9 cellular contexts compared by ENCODE assay signal in the genomic region with DNA sequence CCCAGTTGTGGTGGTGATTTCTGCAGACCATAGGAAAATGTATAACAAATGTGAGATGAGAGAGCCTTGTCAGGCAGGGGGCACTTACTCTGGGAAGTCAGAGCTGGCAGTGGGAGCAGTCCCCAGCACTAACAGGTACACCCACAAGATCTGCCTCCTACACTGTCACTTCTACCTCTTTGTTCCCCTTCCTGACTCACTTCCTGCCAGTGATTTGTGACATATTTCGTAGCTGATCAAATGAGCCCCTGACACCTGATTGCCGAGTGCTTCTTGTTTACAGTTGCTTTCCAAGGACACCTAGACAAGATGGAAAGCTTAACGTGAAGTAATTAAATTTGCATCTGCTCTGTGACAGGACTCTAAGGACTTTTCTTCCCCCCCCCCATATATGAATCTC. TPM values are rescaled to one million over a fixed set of nuclear protein-coding genes. Genes with fewer than 3 reads are reported as not detected.
DNase-seq lines count a peak whose midpoint lies in the region; ATAC-seq, FAIRE-seq and TF ChIP-seq lines count a peak whose summit lies in the region.
"Had no signal": no experiment of that assay in that cellular context is flagged by ENCODE, and none has a peak within 500 bp of the region (broad histone marks: within the 10 kb centered on the region; RNA-seq: fewer than 3 reads in every experiment).

No MANE protein-coding gene starts in this region.

- peaks cover 9% of the 10 kb centered on the region for H3K9me3 Mint-ChIP-seq in activated T-helper 2 cell treated with anti-CD3 and anti-CD28 coated beads, Interferon-gamma antibody, Interleukin-2, Interleukin-4, amounts not matched to agents 10 μg/mL and 5 μg/mL and 100 μg/mL, durations not matched to agents 14 hours and 24 hours and 36 hours
- H3K9me3 Mint-ChIP-seq in CD14-positive monocyte = peaks cover 0 to 3% (median 0%) of the 10 kb centered on the region in 7 donors

- H3K9me3 ChIP-seq in HUES48 (ENCODE audit: control insufficient read depth, insufficient read depth, low read length) (no peaks in the 10 kb centered on the region; the same call in 1 of the 2 replicates), neural cell (ENCODE audit: low read length) (peaks cover 6% of the 10 kb centered on the region)

- no peaks in the 10 kb centered on the region for H3K27me3 ChIP-seq in HUES48 (ENCODE audit: control insufficient read depth, insufficient read depth, low read length)
- H3K27me3 ChIP-seq in neural cell (ENCODE audit: insufficient read depth, low read depth, low read length) = no peaks in the 10 kb centered on the region

- peaks cover 11% of the 10 kb centered on the region for H3K79me2 ChIP-seq in neural cell (replicated peaks; ENCODE audit: insufficient read depth, low read length)

- H3K4me3 ChIP-seq in HUES48 (ENCODE audit: low read depth, low read length) = no peak overlapping the region
- H3K4me3 ChIP-seq in neural cell (ENCODE audit: low read length) = peak overlapping the region; percentile 19

- peak; percentile 67 for FAIRE-seq in GM12892 (lab: Jason Lieb, UNC)

- H3K9me2 ChIP-seq in neural cell (ENCODE audit: insufficient read depth, low read length) = no peaks in the 10 kb centered on the region

- TF ChIP-seq CTCF in neural cell (IDR thresholded peaks at IDR 0.05; ENCODE audit: poor library complexity, severe bottlenecking) (no peak), CD14-positive monocyte (IDR thresholded peaks at IDR 0.05) (no peak)

- ATAC-seq in GM19397 (IDR thresholded peaks at IDR 0.05; ENCODE audit: unreplicated experiment) = no peak
- ATAC-seq in GM18909 (IDR thresholded peaks at IDR 0.05; ENCODE audit: poor library complexity, unreplicated experiment) = no peak

- H3K4me2 ChIP-seq in neural cell (ENCODE audit: low read length) = peak overlapping the region; percentile 30

- H3K4me1 ChIP-seq in HUES48 (ENCODE audit: control insufficient read depth, insufficient read depth, low read length) = peaks cover 15% of the 10 kb centered on the region

- H3K27ac ChIP-seq in HUES48 (ENCODE audit: low read depth, low read length) (peak overlapping the region; percentile 65), neural cell (ENCODE audit: low read length) (peak overlapping the region; percentile 11)

- peak overlapping the region; percentile 22 for H3K4me3 Mint-ChIP-seq in activated T-helper 2 cell treated with anti-CD3 and anti-CD28 coated beads, Interferon-gamma antibody, Interleukin-2, Interleukin-4, amounts not matched to agents 10 μg/mL and 5 μg/mL and 100 μg/mL, durations not matched to agents 14 hours and 24 hours and 36 hours (ENCODE audit: low read depth)
- no peak overlapping the region for H3K4me3 Mint-ChIP-seq in CD14-positive monocyte

- no peaks in the 10 kb centered on the region for H3F3A ChIP-seq in neural cell (ENCODE audit: insufficient read depth, low read length, poor library complexity, severe bottlenecking)

- no peaks in the 10 kb centered on the region for H4K20me1 ChIP-seq in neural cell (ENCODE audit: insufficient read depth)

- no peak for DNase-seq in GM12892 (ENCODE audit: insufficient read length)
- no peak for DNase-seq in activated T-helper 2 cell treated with anti-CD3 and anti-CD28 coated beads, Interferon-gamma antibody, Interleukin-2, Interleukin-4, amounts not matched to agents 10 μg/mL and 5 μg/mL and 100 μg/mL, durations not matched to agents 14 hours and 24 hours and 36 hours (ENCODE audit: low spot score)
- DNase-seq in CD14-positive monocyte (ENCODE audit: low spot score) = no peak
- DNase-seq in AG20443 (ENCODE audit: low spot score) = no peak
- DNase-seq: amygdala had no signal

- TF ChIP-seq EP300 in neural cell (conservative IDR thresholded peaks at IDR 0.05; ENCODE audit: poor library complexity, severe bottlenecking) = peak; percentile 23

- no peak for TF ChIP-seq RAD21 in neural cell (conservative IDR thresholded peaks at IDR 0.05)

- peaks cover 23% of the 10 kb centered on the region for H3K4me1 Mint-ChIP-seq in activated T-helper 2 cell treated with anti-CD3 and anti-CD28 coated beads, Interferon-gamma antibody, Interleukin-2, Interleukin-4, amounts not matched to agents 10 μg/mL and 5 μg/mL and 100 μg/mL, durations not matched to agents 14 hours and 24 hours and 36 hours (ENCODE audit: low read depth)
- H3K4me1 Mint-ChIP-seq in CD14-positive monocyte = peaks cover 20% of the 10 kb centered on the region

- H3K27ac Mint-ChIP-seq in activated T-helper 2 cell treated with anti-CD3 and anti-CD28 coated beads, Interferon-gamma antibody, Interleukin-2, Interleukin-4, amounts not matched to agents 10 μg/mL and 5 μg/mL and 100 μg/mL, durations not matched to agents 14 hours and 24 hours and 36 hours = peak overlapping the region; percentile 1
- H3K27ac Mint-ChIP-seq in CD14-positive monocyte = no peak overlapping the region

- H2AFZ ChIP-seq in neural cell (ENCODE audit: low read depth, low read length) = no peak overlapping the region

- TF ChIP-seq POLR2A in GM12892 (IDR thresholded peaks at IDR 0.05; ENCODE audit: low read depth, low read length) = no peak

- no peaks in the 10 kb centered on the region for H3K27me3 Mint-ChIP-seq in activated T-helper 2 cell treated with anti-CD3 and anti-CD28 coated beads, Interferon-gamma antibody, Interleukin-2, Interleukin-4, amounts not matched to agents 10 μg/mL and 5 μg/mL and 100 μg/mL, durations not matched to agents 14 hours and 24 hours and 36 hours (ENCODE audit: low read depth)
- no peaks in the 10 kb centered on the region for H3K27me3 Mint-ChIP-seq in CD14-positive monocyte (ENCODE audit: low read depth in 3 of 3)

- peaks cover 9% of the 10 kb centered on the region for H3K36me3 Mint-ChIP-seq in activated T-helper 2 cell treated with anti-CD3 and anti-CD28 coated beads, Interferon-gamma antibody, Interleukin-2, Interleukin-4, amounts not matched to agents 10 μg/mL and 5 μg/mL and 100 μg/mL, durations not matched to agents 14 hours and 24 hours and 36 hours (ENCODE audit: low read depth)
- H3K36me3 Mint-ChIP-seq in CD14-positive monocyte = no peaks in the 10 kb centered on the region

- intact Hi-C loops in activated T-helper 2 cell treated with anti-CD3 and anti-CD28 coated beads, Interferon-gamma antibody, Interleukin-2, Interleukin-4, amounts not matched to agents 10 μg/mL and 5 μg/mL and 100 μg/mL, durations not matched to agents 14 hours and 24 hours and 36 hours (cut with micrococcal nuclease) = loop anchor here (2.0 to 10.0 kb wide), 2 partner anchors 40 to 1180 kb away; a partner anchor contains a TSS
- intact Hi-C loops in CD14-positive monocyte (cut with micrococcal nuclease) = no loop called here

- no peaks in the 10 kb centered on the region for H3K36me3 ChIP-seq in HUES48 (ENCODE audit: control insufficient read depth, insufficient read depth, low read length)
- no peaks in the 10 kb centered on the region for H3K36me3 ChIP-seq in neural cell (ENCODE audit: insufficient read depth, low read length)

- H3K9ac ChIP-seq in HUES48 (ENCODE audit: low read depth, low read length) = no peak overlapping the region
- no peak overlapping the region for H3K9ac ChIP-seq in neural cell (ENCODE audit: low read length)

TF ChIP-seq in neural cell, 6 proteins besides CTCF, POLR2A, EP300 and RAD21:
- no peak for TF ChIP-seq EZH2 (IDR thresholded peaks at IDR 0.05; ENCODE audit: borderline replicate concordance, insufficient read depth, low read length, poor library complexity, severe bottlenecking)
- TF ChIP-seq MXI1 (conservative IDR thresholded peaks at IDR 0.05; ENCODE audit: poor library complexity, severe bottlenecking) = no peak
- TF ChIP-seq TAF1 (IDR thresholded peaks at IDR 0.05; ENCODE audit: low read depth) = no peak
- TF ChIP-seq SMC3 (conservative IDR thresholded peaks at IDR 0.05; ENCODE audit: poor library complexity) = no peak
- TF ChIP-seq POLR2AphosphoS5 (IDR thresholded peaks at IDR 0.05) = no peak
- TF ChIP-seq, protein P1, sequence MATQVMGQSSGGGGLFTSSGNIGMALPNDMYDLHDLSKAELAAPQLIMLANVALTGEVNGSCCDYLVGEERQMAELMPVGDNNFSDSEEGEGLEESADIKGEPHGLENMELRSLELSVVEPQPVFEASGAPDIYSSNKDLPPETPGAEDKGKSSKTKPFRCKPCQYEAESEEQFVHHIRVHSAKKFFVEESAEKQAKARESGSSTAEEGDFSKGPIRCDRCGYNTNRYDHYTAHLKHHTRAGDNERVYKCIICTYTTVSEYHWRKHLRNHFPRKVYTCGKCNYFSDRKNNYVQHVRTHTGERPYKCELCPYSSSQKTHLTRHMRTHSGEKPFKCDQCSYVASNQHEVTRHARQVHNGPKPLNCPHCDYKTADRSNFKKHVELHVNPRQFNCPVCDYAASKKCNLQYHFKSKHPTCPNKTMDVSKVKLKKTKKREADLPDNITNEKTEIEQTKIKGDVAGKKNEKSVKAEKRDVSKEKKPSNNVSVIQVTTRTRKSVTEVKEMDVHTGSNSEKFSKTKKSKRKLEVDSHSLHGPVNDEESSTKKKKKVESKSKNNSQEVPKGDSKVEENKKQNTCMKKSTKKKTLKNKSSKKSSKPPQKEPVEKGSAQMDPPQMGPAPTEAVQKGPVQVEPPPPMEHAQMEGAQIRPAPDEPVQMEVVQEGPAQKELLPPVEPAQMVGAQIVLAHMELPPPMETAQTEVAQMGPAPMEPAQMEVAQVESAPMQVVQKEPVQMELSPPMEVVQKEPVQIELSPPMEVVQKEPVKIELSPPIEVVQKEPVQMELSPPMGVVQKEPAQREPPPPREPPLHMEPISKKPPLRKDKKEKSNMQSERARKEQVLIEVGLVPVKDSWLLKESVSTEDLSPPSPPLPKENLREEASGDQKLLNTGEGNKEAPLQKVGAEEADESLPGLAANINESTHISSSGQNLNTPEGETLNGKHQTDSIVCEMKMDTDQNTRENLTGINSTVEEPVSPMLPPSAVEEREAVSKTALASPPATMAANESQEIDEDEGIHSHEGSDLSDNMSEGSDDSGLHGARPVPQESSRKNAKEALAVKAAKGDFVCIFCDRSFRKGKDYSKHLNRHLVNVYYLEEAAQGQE (IDR thresholded peaks at IDR 0.05; ENCODE audit: borderline replicate concordance) = no peak

RNA-seq across cellular contexts. Expression of a gene that starts 40.5 kb away (rescaled TPM):
- 40.4 TPM for polyA plus RNA-seq in GM12892 (2012; ENCODE audit: missing spikeins)
- 62.1 and 62.7 TPM in 2 replicates for total RNA-seq in activated T-helper 2 cell treated with anti-CD3 and anti-CD28 coated beads, Interferon-gamma antibody, Interleukin-2, Interleukin-4, amounts not matched to agents 10 μg/mL and 5 μg/mL and 100 μg/mL, durations not matched to agents 14 hours and 24 hours and 36 hours
- polyA plus RNA-seq in neural cell (80.1 and 83.0 TPM in 2 replicates), CD14-positive monocyte (10 to 100 TPM; 37.7 to 51.0 TPM)
- polyA minus RNA-seq in neural cell = 166 and 196 TPM in 2 replicates

RNA-seq across cellular contexts. Expression of a gene that starts 40.8 kb away (rescaled TPM):
- 5.7 TPM for polyA plus RNA-seq in GM12892 (2012; ENCODE audit: missing spikeins)
- total RNA-seq in activated T-helper 2 cell treated with anti-CD3 and anti-CD28 coated beads, Interferon-gamma antibody, Interleukin-2, Interleukin-4, amounts not matched to agents 10 μg/mL and 5 μg/mL and 100 μg/mL, durations not matched to agents 14 hours and 24 hours and 36 hours = 7.7 and 9.6 TPM in 2 replicates
- polyA plus RNA-seq in neural cell = 21.3 and 24.6 TPM in 2 replicates
- polyA minus RNA-seq in neural cell = 41.1 and 50.7 TPM in 2 replicates
- under 1 TPM in 1 of 2 donors, not detected in 1; 0.18 TPM for polyA plus RNA-seq in CD14-positive monocyte

Comparison
In these comparisons a context has a peak if more than half of its experiments do, and no peak if none do; other contexts are left out.
1. RNA of a gene that starts 40.8 kb away (polyA plus RNA-seq): 21.3 to 24.6 TPM in neural cell; 0.18 TPM in CD14-positive monocyte; every median in the first group is over 10 times any median in the second.